ENCODE assay signal across 1 cellular context in the genomic region with DNA sequence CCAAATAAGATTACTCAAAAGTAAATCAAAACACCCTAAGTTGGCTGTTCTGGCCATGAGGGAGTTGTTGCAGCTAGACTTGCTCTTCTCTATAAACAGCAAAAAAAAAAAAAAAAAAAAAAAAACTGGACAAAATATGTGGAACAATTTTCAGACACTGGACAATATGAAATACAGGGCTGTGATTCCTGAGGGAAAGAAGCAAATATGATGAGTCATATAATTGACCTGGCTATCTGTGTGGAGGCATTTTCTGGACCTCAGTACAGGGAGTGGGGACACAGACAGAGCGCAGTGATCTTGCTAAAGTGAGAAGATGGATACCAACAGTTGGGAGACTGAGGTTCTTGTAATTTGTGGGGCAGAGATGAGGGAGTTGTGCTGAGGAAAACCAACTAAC.
TF ChIP-seq lines count a peak whose summit lies in the region.

No MANE protein-coding gene starts in this region.

TF ChIP-seq in HepG2, 621 proteins besides CTCF, POLR2A, EP300 and RAD21 (continued from another document):
- TF ChIP-seq ZNF333 (CRISPR knock-in tag; IDR thresholded peaks at IDR 0.05; ENCODE audit: borderline replicate concordance): no peak
- TF ChIP-seq, protein P1, sequence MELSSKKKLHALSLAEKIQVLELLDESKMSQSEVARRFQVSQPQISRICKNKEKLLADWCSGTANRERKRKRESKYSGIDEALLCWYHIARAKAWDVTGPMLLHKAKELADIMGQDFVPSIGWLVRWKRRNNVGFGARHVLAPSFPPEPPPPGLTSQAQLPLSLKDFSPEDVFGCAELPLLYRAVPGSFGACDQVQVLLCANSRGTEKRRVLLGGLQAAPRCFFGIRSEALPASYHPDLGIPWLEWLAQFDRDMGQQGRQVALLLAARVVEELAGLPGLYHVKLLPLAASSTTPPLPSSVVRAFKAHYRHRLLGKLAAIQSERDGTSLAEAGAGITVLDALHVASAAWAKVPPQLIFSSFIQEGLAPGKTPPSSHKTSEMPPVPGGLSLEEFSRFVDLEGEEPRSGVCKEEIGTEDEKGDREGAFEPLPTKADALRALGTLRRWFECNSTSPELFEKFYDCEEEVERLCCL (CRISPR knock-in tag; IDR thresholded peaks at IDR 0.05; ENCODE audit: borderline replicate concordance): no peak
- no peak for TF ChIP-seq JUN (CRISPR knock-in tag; IDR thresholded peaks at IDR 0.05)
- TF ChIP-seq MIER2 (CRISPR knock-in tag; IDR thresholded peaks at IDR 0.05): no peak
- TF ChIP-seq, protein P2, sequence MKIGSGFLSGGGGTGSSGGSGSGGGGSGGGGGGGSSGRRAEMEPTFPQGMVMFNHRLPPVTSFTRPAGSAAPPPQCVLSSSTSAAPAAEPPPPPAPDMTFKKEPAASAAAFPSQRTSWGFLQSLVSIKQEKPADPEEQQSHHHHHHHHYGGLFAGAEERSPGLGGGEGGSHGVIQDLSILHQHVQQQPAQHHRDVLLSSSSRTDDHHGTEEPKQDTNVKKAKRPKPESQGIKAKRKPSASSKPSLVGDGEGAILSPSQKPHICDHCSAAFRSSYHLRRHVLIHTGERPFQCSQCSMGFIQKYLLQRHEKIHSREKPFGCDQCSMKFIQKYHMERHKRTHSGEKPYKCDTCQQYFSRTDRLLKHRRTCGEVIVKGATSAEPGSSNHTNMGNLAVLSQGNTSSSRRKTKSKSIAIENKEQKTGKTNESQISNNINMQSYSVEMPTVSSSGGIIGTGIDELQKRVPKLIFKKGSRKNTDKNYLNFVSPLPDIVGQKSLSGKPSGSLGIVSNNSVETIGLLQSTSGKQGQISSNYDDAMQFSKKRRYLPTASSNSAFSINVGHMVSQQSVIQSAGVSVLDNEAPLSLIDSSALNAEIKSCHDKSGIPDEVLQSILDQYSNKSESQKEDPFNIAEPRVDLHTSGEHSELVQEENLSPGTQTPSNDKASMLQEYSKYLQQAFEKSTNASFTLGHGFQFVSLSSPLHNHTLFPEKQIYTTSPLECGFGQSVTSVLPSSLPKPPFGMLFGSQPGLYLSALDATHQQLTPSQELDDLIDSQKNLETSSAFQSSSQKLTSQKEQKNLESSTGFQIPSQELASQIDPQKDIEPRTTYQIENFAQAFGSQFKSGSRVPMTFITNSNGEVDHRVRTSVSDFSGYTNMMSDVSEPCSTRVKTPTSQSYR (CRISPR knock-in tag; IDR thresholded peaks at IDR 0.05; ENCODE audit: borderline replicate concordance): no peak
- no peak for TF ChIP-seq NONO (IDR thresholded peaks at IDR 0.05)
- TF ChIP-seq NONO (CRISPR knock-in tag; conservative IDR thresholded peaks at IDR 0.05): no peak
- peak; percentile 35 to 48; a peak in 3 of 4 replicates for TF ChIP-seq MAFK (conservative IDR thresholded peaks at IDR 0.05 in 1 of 2, IDR thresholded peaks at IDR 0.05 in 1 of 2; ENCODE audit: low read length in 2 of 2)
- no peak for TF ChIP-seq THYN1 (CRISPR knock-in tag; IDR thresholded peaks at IDR 0.05; ENCODE audit: borderline replicate concordance, low read depth)
- no peak for TF ChIP-seq ZNF232 (CRISPR knock-in tag; IDR thresholded peaks at IDR 0.05; ENCODE audit: borderline replicate concordance)
- TF ChIP-seq, protein P3, sequence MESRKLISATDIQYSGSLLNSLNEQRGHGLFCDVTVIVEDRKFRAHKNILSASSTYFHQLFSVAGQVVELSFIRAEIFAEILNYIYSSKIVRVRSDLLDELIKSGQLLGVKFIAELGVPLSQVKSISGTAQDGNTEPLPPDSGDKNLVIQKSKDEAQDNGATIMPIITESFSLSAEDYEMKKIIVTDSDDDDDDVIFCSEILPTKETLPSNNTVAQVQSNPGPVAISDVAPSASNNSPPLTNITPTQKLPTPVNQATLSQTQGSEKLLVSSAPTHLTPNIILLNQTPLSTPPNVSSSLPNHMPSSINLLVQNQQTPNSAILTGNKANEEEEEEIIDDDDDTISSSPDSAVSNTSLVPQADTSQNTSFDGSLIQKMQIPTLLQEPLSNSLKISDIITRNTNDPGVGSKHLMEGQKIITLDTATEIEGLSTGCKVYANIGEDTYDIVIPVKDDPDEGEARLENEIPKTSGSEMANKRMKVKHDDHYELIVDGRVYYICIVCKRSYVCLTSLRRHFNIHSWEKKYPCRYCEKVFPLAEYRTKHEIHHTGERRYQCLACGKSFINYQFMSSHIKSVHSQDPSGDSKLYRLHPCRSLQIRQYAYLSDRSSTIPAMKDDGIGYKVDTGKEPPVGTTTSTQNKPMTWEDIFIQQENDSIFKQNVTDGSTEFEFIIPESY (CRISPR knock-in tag; IDR thresholded peaks at IDR 0.05): no peak
- TF ChIP-seq, protein P4, sequence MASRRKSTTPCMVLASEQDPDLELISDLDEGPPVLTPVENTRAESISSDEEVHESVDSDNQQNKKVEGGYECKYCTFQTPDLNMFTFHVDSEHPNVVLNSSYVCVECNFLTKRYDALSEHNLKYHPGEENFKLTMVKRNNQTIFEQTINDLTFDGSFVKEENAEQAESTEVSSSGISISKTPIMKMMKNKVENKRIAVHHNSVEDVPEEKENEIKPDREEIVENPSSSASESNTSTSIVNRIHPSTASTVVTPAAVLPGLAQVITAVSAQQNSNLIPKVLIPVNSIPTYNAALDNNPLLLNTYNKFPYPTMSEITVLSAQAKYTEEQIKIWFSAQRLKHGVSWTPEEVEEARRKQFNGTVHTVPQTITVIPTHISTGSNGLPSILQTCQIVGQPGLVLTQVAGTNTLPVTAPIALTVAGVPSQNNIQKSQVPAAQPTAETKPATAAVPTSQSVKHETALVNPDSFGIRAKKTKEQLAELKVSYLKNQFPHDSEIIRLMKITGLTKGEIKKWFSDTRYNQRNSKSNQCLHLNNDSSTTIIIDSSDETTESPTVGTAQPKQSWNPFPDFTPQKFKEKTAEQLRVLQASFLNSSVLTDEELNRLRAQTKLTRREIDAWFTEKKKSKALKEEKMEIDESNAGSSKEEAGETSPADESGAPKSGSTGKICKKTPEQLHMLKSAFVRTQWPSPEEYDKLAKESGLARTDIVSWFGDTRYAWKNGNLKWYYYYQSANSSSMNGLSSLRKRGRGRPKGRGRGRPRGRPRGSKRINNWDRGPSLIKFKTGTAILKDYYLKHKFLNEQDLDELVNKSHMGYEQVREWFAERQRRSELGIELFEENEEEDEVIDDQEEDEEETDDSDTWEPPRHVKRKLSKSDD (CRISPR knock-in tag; IDR thresholded peaks at IDR 0.05; ENCODE audit: low read depth): no peak
- no peak for TF ChIP-seq HOXA3 (CRISPR knock-in tag; IDR thresholded peaks at IDR 0.05)
TF ChIP-seq in HepG2: peak in this region for 3.
